Comparison of ENCODE assay signal across 8 cellular contexts in genomic region chr11:113994077-113994954, GRCh38. TPM values are rescaled to one million over a fixed set of nuclear protein-coding genes. Genes with fewer than 3 reads are reported as not detected.
DNase-seq lines count a peak whose midpoint lies in the region; ATAC-seq, FAIRE-seq and TF ChIP-seq lines count a peak whose summit lies in the region.

No MANE protein-coding gene starts in this region.

- no peak overlapping the region for H3K4me2 ChIP-seq in astrocyte (ENCODE audit: low read length)

- no peak for FAIRE-seq in astrocyte (lab: Jason Lieb, UNC)

- no peaks in the 10 kb centered on the region for H3K4me1 ChIP-seq in astrocyte (ENCODE audit: insufficient read depth, low read length)

- H3K27me3 Mint-ChIP-seq in astrocyte (ENCODE audit: low read depth, unreplicated experiment) = peaks cover 66% of the 10 kb centered on the region

- no peak overlapping the region for H3K27ac Mint-ChIP-seq in astrocyte (ENCODE audit: unreplicated experiment)

- no peak overlapping the region for H2AFZ ChIP-seq in astrocyte (ENCODE audit: low read depth, low read length)

- no peaks in the 10 kb centered on the region for H3K9me3 Mint-ChIP-seq in astrocyte (ENCODE audit: unreplicated experiment)

- no peaks in the 10 kb centered on the region for H3K79me2 ChIP-seq in astrocyte (ENCODE audit: insufficient read depth, low read length)

- no peaks in the 10 kb centered on the region for H3K36me3 ChIP-seq in astrocyte (ENCODE audit: insufficient read depth, low read length)

- no peaks in the 10 kb centered on the region for H3K4me1 Mint-ChIP-seq in astrocyte (ENCODE audit: low read depth, unreplicated experiment)

- H3K4me3 ChIP-seq in astrocyte (ENCODE audit: insufficient read depth, low read depth, low read length) = no peak overlapping the region

- no peak overlapping the region for H3K4me3 Mint-ChIP-seq in astrocyte (ENCODE audit: unreplicated experiment)

- no peaks in the 10 kb centered on the region for H3K36me3 Mint-ChIP-seq in astrocyte (ENCODE audit: low read depth, unreplicated experiment)

- DNase-seq in NCI-H2196 (lab: John Stamatoyannopoulos, UW; ENCODE audit: unreplicated experiment) (peak; percentile 22), NCI-H2196 treated with DMSO at 0.1 percent for 48 hours (lab: John Stamatoyannopoulos, UW; ENCODE audit: unreplicated experiment) (no peak), OCI-M1 (lab: John Stamatoyannopoulos, UW) (peak; percentile 64), astrocyte (ENCODE audit: low read depth) (no peak), islet precursor cell (peak; percentile 60), foreskin melanocyte (no peak)
- peak in 2 of 3 donors; percentile 7 to 8 for DNase-seq in stimulated activated CD4-positive, alpha-beta T cell treated with anti-CD3 and anti-CD28 coated beads, TNF-alpha, amount 100 ng/mL, for 48 hours (ENCODE audit: low read depth in 3 of 3)

- peak; percentile 61 for TF ChIP-seq CTCF in astrocyte (IDR thresholded peaks at IDR 0.05; ENCODE audit: insufficient read depth, low read depth, low read length)

- peaks cover 8% of the 10 kb centered on the region for H3K27me3 ChIP-seq in astrocyte (ENCODE audit: insufficient read depth, low read length)

- no peaks in the 10 kb centered on the region for H3K9me3 ChIP-seq in astrocyte (ENCODE audit: insufficient read depth, low read depth, low read length)

- no peaks in the 10 kb centered on the region for H4K20me1 ChIP-seq in astrocyte (ENCODE audit: insufficient read depth, low read length)

- ATAC-seq in GM21447 (IDR thresholded peaks at IDR 0.05; ENCODE audit: unreplicated experiment) = no peak

- H3K9ac ChIP-seq in astrocyte (ENCODE audit: low read length) = no peak overlapping the region

- no peak overlapping the region for H3K27ac ChIP-seq in astrocyte (ENCODE audit: low read depth, low read length)

RNA-seq across cellular contexts. Expression of gene HTR3A, which starts 19.4 kb away (rescaled TPM):
- total RNA-seq in astrocyte = not detected in 2 replicates

Comparison
In these comparisons a context has a peak if more than half of its experiments do, and no peak if none do; other contexts are left out.
1. DNase-seq: peak in NCI-H2196 (single experiment), OCI-M1 (single experiment), islet precursor cell (single experiment) and stimulated activated CD4-positive, alpha-beta T cell treated with anti-CD3 and anti-CD28 coated beads, TNF-alpha, amount 100 ng/mL, for 48 hours (2 of 3); none in NCI-H2196 treated with DMSO at 0.1 percent for 48 hours (single experiment), astrocyte (single experiment) and foreskin melanocyte (single experiment).